Comparison of ENCODE assay signal across 2 cellular contexts in the genomic region with DNA sequence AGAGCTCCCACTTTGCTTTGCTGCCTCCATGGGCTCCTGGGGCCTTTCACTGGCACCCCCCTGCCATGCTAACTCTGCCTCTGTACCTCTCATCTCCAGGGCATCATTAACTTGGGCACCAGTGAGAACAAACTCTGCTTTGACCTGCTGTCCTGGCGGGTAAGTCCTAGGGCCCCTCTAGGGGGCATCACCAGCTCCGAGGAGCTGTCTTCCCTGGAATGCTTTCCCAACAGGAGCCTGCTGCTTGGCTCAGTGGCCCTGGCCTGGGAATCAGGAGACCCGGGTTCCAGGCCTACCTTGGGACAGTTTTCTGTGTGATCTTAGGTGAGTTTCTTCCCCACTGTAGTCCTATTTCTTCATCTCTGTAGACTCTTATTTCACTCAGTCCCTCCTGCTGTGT.
TF ChIP-seq lines count a peak whose summit lies in the region.

No MANE protein-coding gene starts in this region.

TF ChIP-seq in GM23338, 12 proteins besides CTCF, POLR2A, EP300 and RAD21:
- TF ChIP-seq JUNB (IDR thresholded peaks at IDR 0.05; ENCODE audit: unreplicated experiment) (no peak), NANOG (IDR thresholded peaks at IDR 0.05; ENCODE audit: borderline replicate concordance) (no peak), ZNF114 (CRISPR knock-in tag; IDR thresholded peaks at IDR 0.05) (no peak), ZNF331 (CRISPR knock-in tag; IDR thresholded peaks at IDR 0.05; ENCODE audit: low read depth) (no peak), CREB1 (CRISPR knock-in tag; IDR thresholded peaks at IDR 0.05; ENCODE audit: low read depth) (no peak), EZH2phosphoT487 (IDR thresholded peaks at IDR 0.05; ENCODE audit: unreplicated experiment) (no peak)

TF ChIP-seq in H1, 55 proteins besides CTCF, POLR2A, EP300 and RAD21:
- TF ChIP-seq JUND (IDR thresholded peaks at IDR 0.05; ENCODE audit: low read length), result no peak
- peak; percentile 59; the same call in 1 of the 2 replicates for TF ChIP-seq TEAD4 (IDR thresholded peaks at IDR 0.05; ENCODE audit: low read depth, low read length)
